Comparison of ENCODE assay signal across 9 cellular contexts in the genomic region with DNA sequence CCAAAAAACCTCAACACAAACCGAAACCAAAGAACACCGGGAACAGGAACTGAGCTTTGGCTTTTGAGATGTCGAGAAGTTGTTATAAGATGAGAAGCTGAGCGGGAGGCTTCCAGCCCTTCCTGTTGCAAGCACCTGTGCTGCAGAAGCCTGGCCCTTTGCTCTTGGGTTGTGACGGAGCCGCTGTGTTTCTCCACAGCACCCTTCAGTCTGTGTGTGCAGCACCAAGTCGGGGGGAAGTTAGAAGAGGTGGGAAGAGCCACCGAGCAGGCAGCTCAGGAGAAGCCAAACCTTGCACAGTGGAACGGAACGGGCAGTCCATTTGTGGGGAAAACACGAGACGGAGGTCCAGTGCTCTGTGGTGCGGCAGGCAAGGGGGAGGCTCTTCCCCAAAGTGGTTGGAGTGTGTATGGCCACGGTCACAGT.
DNase-seq lines count a peak whose midpoint lies in the region; ATAC-seq and FAIRE-seq lines count a peak whose summit lies in the region.
"Had no signal": no experiment of that assay in that cellular context is flagged by ENCODE, and none has a peak within 500 bp of the region (broad histone marks: within the 10 kb centered on the region; RNA-seq: fewer than 3 reads in every experiment).

No MANE protein-coding gene starts in this region.

- peaks cover 20% of the 10 kb centered on the region for H3K4me1 Mint-ChIP-seq in activated naive CD8-positive, alpha-beta T cell treated with anti-CD3 and anti-CD28 coated beads, Interleukin-2, amount 50 U/mL, for 24 hours

- DNase-seq in NOMO-1 treated with DMSO at 0.1 percent for 48 hours (lab: John Stamatoyannopoulos, UW; ENCODE audit: unreplicated experiment) (peak; percentile 68), RCC 7860 (ENCODE audit: low spot score) (no peak)
- no peak for DNase-seq in activated naive CD8-positive, alpha-beta T cell treated with anti-CD3 and anti-CD28 coated beads, Interleukin-2, amount 50 U/mL, for 24 hours
- peak; percentile 8 for DNase-seq in stimulated activated CD4-positive, alpha-beta T cell treated with anti-CD3 and anti-CD28 coated beads, Interleukin-4, amount 100 ng/mL, for 1 hour
- DNase-seq: NCI-H2171 treated with DMSO at 0.1 percent for 48 hours had no signal

- FAIRE-seq in RCC 7860 (lab: Jason Lieb, UNC): no peak

- ATAC-seq in GM19351 (IDR thresholded peaks at IDR 0.05; ENCODE audit: unreplicated experiment): peak; percentile 61
- ATAC-seq in activated naive CD8-positive, alpha-beta T cell treated with anti-CD3 and anti-CD28 coated beads, Interleukin-2, amount 50 U/mL, for 24 hours: peak; percentile 52
- ATAC-seq in HG03439 (IDR thresholded peaks at IDR 0.05; ENCODE audit: unreplicated experiment): no peak
- no peak for ATAC-seq in GM21360 (IDR thresholded peaks at IDR 0.05; ENCODE audit: unreplicated experiment)

- H3K4me3 Mint-ChIP-seq in activated naive CD8-positive, alpha-beta T cell treated with anti-CD3 and anti-CD28 coated beads, Interleukin-2, amount 50 U/mL, for 24 hours: peak overlapping the region; percentile 79

- H3K9me3 Mint-ChIP-seq in activated naive CD8-positive, alpha-beta T cell treated with anti-CD3 and anti-CD28 coated beads, Interleukin-2, amount 50 U/mL, for 24 hours: no peaks in the 10 kb centered on the region

- H3K27ac Mint-ChIP-seq in activated naive CD8-positive, alpha-beta T cell treated with anti-CD3 and anti-CD28 coated beads, Interleukin-2, amount 50 U/mL, for 24 hours: no peak overlapping the region
- H3K27ac Mint-ChIP-seq: progenitor cell of endocrine pancreas had no signal

- H3K27me3 Mint-ChIP-seq in activated naive CD8-positive, alpha-beta T cell treated with anti-CD3 and anti-CD28 coated beads, Interleukin-2, amount 50 U/mL, for 24 hours: peaks cover 7% of the 10 kb centered on the region
- H3K27me3 Mint-ChIP-seq: progenitor cell of endocrine pancreas had no signal

- H3K36me3 Mint-ChIP-seq in activated naive CD8-positive, alpha-beta T cell treated with anti-CD3 and anti-CD28 coated beads, Interleukin-2, amount 50 U/mL, for 24 hours (ENCODE audit: low read depth): no peaks in the 10 kb centered on the region

Comparison
In these comparisons a context has a peak if more than half of its experiments do, and no peak if none do; other contexts are left out.
1. ATAC-seq: peak in GM19351 (single experiment) and activated naive CD8-positive, alpha-beta T cell treated with anti-CD3 and anti-CD28 coated beads, Interleukin-2, amount 50 U/mL, for 24 hours (single experiment); none in HG03439 (single experiment) and GM21360 (single experiment).
2. DNase-seq: peak in NOMO-1 treated with DMSO at 0.1 percent for 48 hours (single experiment) and stimulated activated CD4-positive, alpha-beta T cell treated with anti-CD3 and anti-CD28 coated beads, Interleukin-4, amount 100 ng/mL, for 1 hour (single experiment); none in activated naive CD8-positive, alpha-beta T cell treated with anti-CD3 and anti-CD28 coated beads, Interleukin-2, amount 50 U/mL, for 24 hours (single experiment) and RCC 7860 (single experiment).